ENCODE assay signal across 23 cellular contexts in the genomic region with DNA sequence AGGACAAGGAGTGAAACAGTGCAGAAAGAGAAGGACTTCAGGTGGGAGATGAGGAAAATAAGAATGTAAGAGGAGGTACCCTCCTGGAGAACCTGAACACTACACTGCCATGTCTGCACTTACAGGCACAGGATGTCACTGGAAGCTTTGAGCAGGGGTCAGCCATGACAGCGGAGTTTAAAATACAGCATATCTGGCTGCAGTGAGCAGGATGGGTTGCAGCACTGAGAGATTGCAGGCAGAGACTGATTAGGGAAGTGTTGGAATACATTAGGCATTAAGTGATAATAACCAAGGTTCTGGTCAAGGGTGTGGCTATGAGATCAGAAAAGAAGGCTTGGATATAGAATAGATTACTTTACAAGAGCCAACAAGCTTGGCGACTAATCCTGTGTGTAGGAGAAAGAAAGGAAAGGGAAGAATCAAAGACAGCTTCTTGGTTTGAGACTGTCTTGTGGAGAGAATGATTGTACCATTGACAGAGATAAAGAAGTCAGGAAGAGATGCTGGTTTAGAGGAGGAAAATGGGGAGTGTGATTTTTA.
DNase-seq lines count a peak whose midpoint lies in the region; ATAC-seq and TF ChIP-seq lines count a peak whose summit lies in the region.
"Had no signal": no experiment of that assay in that cellular context is flagged by ENCODE, and none has a peak within 500 bp of the region (broad histone marks: within the 10 kb centered on the region; RNA-seq: fewer than 3 reads in every experiment).

No MANE protein-coding gene starts in this region.

- in situ Hi-C loops in HAP-1 (cut with MboI; ENCODE audit: low sequenced_read_pairs): no loop called here

- no peak overlapping the region for H3K4me3 ChIP-seq in fibroblast of villous mesenchyme (ENCODE audit: low read depth, low read length)
- no peak overlapping the region for H3K4me3 ChIP-seq in HAP-1
- H3K4me3 ChIP-seq: heart right ventricle, mucosa of descending colon, SK-N-MC had no signal

- H3K9me3 ChIP-seq in HAP-1: no peaks in the 10 kb centered on the region
- H3K9me3 ChIP-seq: heart right ventricle, mucosa of descending colon had no signal

- ATAC-seq in HG03571 (IDR thresholded peaks at IDR 0.05; ENCODE audit: unreplicated experiment): no peak
- ATAC-seq: activated CD4-positive, alpha-beta T cell treated with anti-CD3 and anti-CD28 coated beads for 36 hours; activated T-cell treated with anti-CD3 and anti-CD28 coated beads, Interleukin-2, amount 50 U/mL, for 4 hours; mucosa of descending colon; T-helper 17 cell had no signal

- H3K36me3 Mint-ChIP-seq in osteocyte (ENCODE audit: unreplicated experiment): no peaks in the 10 kb centered on the region

- peaks cover 18% of the 10 kb centered on the region for H3K27me3 ChIP-seq in HAP-1 (ENCODE audit: low read depth)
- H3K27me3 ChIP-seq: heart right ventricle had no signal

- H3K27ac Mint-ChIP-seq in osteocyte (ENCODE audit: unreplicated experiment): peak overlapping the region; percentile 1
- H3K27ac Mint-ChIP-seq: activated CD4-positive, alpha-beta T cell treated with anti-CD3 and anti-CD28 coated beads for 36 hours; CD4-positive, alpha-beta T cell; T-helper 17 cell had no signal

- H3K9me3 Mint-ChIP-seq in osteocyte (ENCODE audit: unreplicated experiment): no peaks in the 10 kb centered on the region
- H3K9me3 Mint-ChIP-seq: activated T-cell treated with anti-CD3 and anti-CD28 coated beads, Interleukin-2, amount 50 U/mL, for 4 hours; CD4-positive, alpha-beta T cell; nephron progenitor cell had no signal

- H3K27me3 Mint-ChIP-seq in osteocyte (ENCODE audit: unreplicated experiment): no peaks in the 10 kb centered on the region
- H3K27me3 Mint-ChIP-seq: activated CD4-positive, alpha-beta T cell treated with anti-CD3 and anti-CD28 coated beads for 36 hours; CD4-positive, alpha-beta T cell; T-helper 17 cell had no signal

- H3K36me3 ChIP-seq in HAP-1 (replicated peaks): no peaks in the 10 kb centered on the region
- H3K36me3 ChIP-seq: heart right ventricle had no signal

- peak; percentile 7 for DNase-seq in NCI-H82 (lab: John Stamatoyannopoulos, UW)
- no peak for DNase-seq in NCI-H82 treated with DMSO at 0.1 percent for 48 hours (lab: John Stamatoyannopoulos, UW; ENCODE audit: unreplicated experiment)
- peak; percentile 59 for DNase-seq in NCI-H226
- DNase-seq in fibroblast of villous mesenchyme (ENCODE audit: low read depth): peak; percentile 21
- DNase-seq in osteocyte (ENCODE audit: extremely low spot score, unreplicated experiment): no peak
- no peak for DNase-seq in HAP-1 (ENCODE audit: low spot score in 2 of 2)
- no peak for DNase-seq in SW480 (ENCODE audit: low spot score)
- DNase-seq: activated CD4-positive, alpha-beta T cell treated with anti-CD3 and anti-CD28 coated beads for 36 hours; activated naive CD4-positive, alpha-beta T cell treated with Interleukin-2 at 50 U/mL for 16 hours; activated T-cell treated with anti-CD3 and anti-CD28 coated beads, Interleukin-2, amount 50 U/mL, for 4 hours; CD4-positive, alpha-beta T cell; dermis blood vessel endothelial cell; heart right ventricle; Kasumi-1; mucosa of descending colon; NCI-H1694; NCI-H2171 treated with DMSO at 0.1 percent for 48 hours; NCI-H524 treated with DMSO at 0.1 percent for 48 hours; nephron progenitor cell; T-helper 17 cell; trophoblast cell had no signal

- peaks cover 28% of the 10 kb centered on the region for H3K4me1 Mint-ChIP-seq in osteocyte (ENCODE audit: unreplicated experiment)

- TF ChIP-seq CTCF in fibroblast of villous mesenchyme (IDR thresholded peaks at IDR 0.05; ENCODE audit: insufficient read depth, low read depth, low read length) (no peak), osteocyte (IDR thresholded peaks at IDR 0.05) (no peak)

- H3K4me3 Mint-ChIP-seq in osteocyte (ENCODE audit: unreplicated experiment): no peak overlapping the region
- H3K4me3 Mint-ChIP-seq: activated CD4-positive, alpha-beta T cell treated with anti-CD3 and anti-CD28 coated beads for 36 hours; activated T-cell treated with anti-CD3 and anti-CD28 coated beads, Interleukin-2, amount 50 U/mL, for 4 hours; CD4-positive, alpha-beta T cell; nephron progenitor cell; T-helper 17 cell had no signal

- H3K4me1 ChIP-seq in HAP-1: no peaks in the 10 kb centered on the region

Comparison
In these comparisons a context has a peak if more than half of its experiments do, and no peak if none do; other contexts are left out.
1. DNase-seq: peak in NCI-H82 (single experiment), NCI-H226 (single experiment) and fibroblast of villous mesenchyme (single experiment); none in NCI-H82 treated with DMSO at 0.1 percent for 48 hours (single experiment), osteocyte (single experiment), HAP-1 (0 of 2) and SW480 (single experiment).